In the genomic region with DNA sequence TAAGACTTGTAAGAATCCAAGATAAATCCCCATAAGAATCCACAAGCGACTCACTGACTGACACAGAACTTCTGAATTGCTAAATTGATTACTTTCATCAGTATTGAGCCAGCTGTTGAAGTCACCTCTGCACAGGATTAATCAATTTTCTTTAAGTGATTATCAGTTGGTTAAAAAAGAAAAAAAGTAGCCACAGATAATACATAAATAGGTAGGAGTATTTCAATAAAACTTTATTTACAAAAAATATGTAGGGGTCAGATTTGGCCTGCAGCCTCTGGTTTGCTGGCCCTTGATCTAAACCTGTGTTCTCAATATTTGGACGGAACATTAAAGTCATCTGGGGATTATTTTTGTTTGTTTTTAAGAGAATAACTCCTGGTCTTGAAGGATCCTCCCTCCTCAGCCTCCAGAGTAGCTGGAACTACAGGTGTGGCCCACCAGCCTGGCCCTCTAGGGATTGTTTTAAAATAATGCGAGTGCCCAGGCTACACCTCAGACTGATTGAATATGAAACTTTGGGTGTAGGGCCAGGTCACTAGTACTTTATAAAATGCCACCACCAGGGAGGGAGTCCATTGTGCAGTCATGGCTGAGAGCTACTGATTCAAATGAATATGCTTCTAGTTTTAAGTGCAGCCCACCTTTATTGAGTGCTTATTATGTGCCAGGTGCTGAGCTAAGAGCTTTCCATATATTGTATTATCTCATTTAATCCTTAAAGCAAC, we compare ENCODE assay signal across 22 cellular contexts. TPM values are rescaled to one million over a fixed set of nuclear protein-coding genes. Genes with fewer than 3 reads are reported as not detected.
A peak's percentile ranks its signal among the peaks of the same experiment; 100 is the strongest.
DNase-seq lines count a peak whose midpoint lies in the region; ATAC-seq, FAIRE-seq and TF ChIP-seq lines count a peak whose summit lies in the region.
"Had no signal": no experiment of that assay in that cellular context is flagged by ENCODE, and none has a peak within 500 bp of the region (broad histone marks: within the 10 kb centered on the region; RNA-seq: fewer than 3 reads in every experiment).

No MANE protein-coding gene starts in this region.

- H3K4me2 ChIP-seq in KMS-11 = no peak overlapping the region

- TF ChIP-seq CTCF in KMS-11 (conservative IDR thresholded peaks at IDR 0.05; ENCODE audit: low read depth, low read length) (no peak), activated B cell treated with CpG ODN at 0.5 μM for 24 hours (IDR thresholded peaks at IDR 0.05) (no peak), Calu3 (IDR thresholded peaks at IDR 0.05; ENCODE audit: unreplicated experiment) (no peak)

- no peak overlapping the region for H3K27ac ChIP-seq in KMS-11
- H3K27ac ChIP-seq: C4-2B had no signal

- H3K36me3 Mint-ChIP-seq in activated B cell treated with CpG ODN at 0.5 μM for 24 hours (ENCODE audit: low read depth) = no peaks in the 10 kb centered on the region
- H3K36me3 Mint-ChIP-seq in Calu3 (ENCODE audit: insufficient read depth, unreplicated experiment) = no peaks in the 10 kb centered on the region
- H3K36me3 Mint-ChIP-seq: CD8-positive, alpha-beta T cell had no signal

- TF ChIP-seq POLR2A in GM12892 (IDR thresholded peaks at IDR 0.05; ENCODE audit: low read depth, low read length) = no peak

- peak; percentile 36 for ATAC-seq in stimulated activated naive CD8-positive, alpha-beta T cell treated with anti-CD3 and anti-CD28 coated beads, Interleukin-15, Interleukin-2, amounts not matched to agents 100 U/mL and 50 U/mL, for 24 hours
- ATAC-seq in stimulated activated naive CD8-positive, alpha-beta T cell treated with anti-CD3 and anti-CD28 coated beads, Interleukin-15, amount 100 ng/mL, for 72 hours = no peak
- ATAC-seq in activated B cell treated with CpG ODN at 0.5 μM for 24 hours (ENCODE audit: low read depth) (no peak), GM21529 (IDR thresholded peaks at IDR 0.05; ENCODE audit: unreplicated experiment) (no peak)

- H3K9me3 Mint-ChIP-seq in stimulated activated naive CD8-positive, alpha-beta T cell treated with anti-CD3 and anti-CD28 coated beads, Interleukin-15, amount 100 ng/mL, for 72 hours = no peaks in the 10 kb centered on the region
- H3K9me3 Mint-ChIP-seq in activated B cell treated with CpG ODN at 0.5 μM for 24 hours (no peaks in the 10 kb centered on the region), Calu3 (ENCODE audit: low read depth, unreplicated experiment) (no peaks in the 10 kb centered on the region)
- H3K9me3 Mint-ChIP-seq: CD8-positive, alpha-beta T cell had no signal

- no TSS peak for BruUV-seq in Calu3 (replicated peaks; lab: Mats Ljungman, UMichigan)

- DNase-seq in stimulated activated naive CD8-positive, alpha-beta T cell treated with anti-CD3 and anti-CD28 coated beads, Interleukin-15, Interleukin-2, amounts not matched to agents 100 U/mL and 50 U/mL, for 24 hours = no peak
- DNase-seq in stimulated activated naive CD8-positive, alpha-beta T cell treated with anti-CD3 and anti-CD28 coated beads, Interleukin-15, amount 100 ng/mL, for 72 hours = no peak
- DNase-seq in activated B cell treated with CpG ODN at 0.5 μM for 24 hours (no peak), GM12892 (ENCODE audit: insufficient read length) (no peak), Calu3 (no peak)
- DNase-seq: Caco-2; CD8-positive, alpha-beta T cell; DND-41; HCEC 1CT; MG63; NCI-H2029; NCI-H446; NCI-H524 treated with DMSO at 0.1 percent for 48 hours; NCI-H774; Right ventricle myocardium superior; RPMI8226; T-helper 1 cell had no signal

- no peaks in the 10 kb centered on the region for H3K27me3 ChIP-seq in KMS-11 (ENCODE audit: insufficient read depth, low read depth)

- intact Hi-C loops in activated B cell treated with CpG ODN at 0.5 μM for 24 hours (cut with micrococcal nuclease) = no loop called here
- intact Hi-C loops in Calu3 (cut with micrococcal nuclease; ENCODE audit: unreplicated experiment) = no loop called here

- no peak overlapping the region for H3K4me3 ChIP-seq in KMS-11 (IDR thresholded peaks at IDR 0.05; ENCODE audit: insufficient read depth, low read depth, low read length)
- H3K4me3 ChIP-seq: MG63 had no signal

- H2AFZ ChIP-seq in KMS-11 (ENCODE audit: low read depth) = peak overlapping the region; percentile 25; the same call in 1 of the 2 replicates

- H3K4me1 Mint-ChIP-seq in stimulated activated naive CD8-positive, alpha-beta T cell treated with anti-CD3 and anti-CD28 coated beads, Interleukin-15, amount 100 ng/mL, for 72 hours = peaks cover 9% of the 10 kb centered on the region
- H3K4me1 Mint-ChIP-seq in activated B cell treated with CpG ODN at 0.5 μM for 24 hours (peaks cover 19% of the 10 kb centered on the region), Calu3 (ENCODE audit: low read depth, unreplicated experiment) (peaks cover 10% of the 10 kb centered on the region)

- H4K20me1 ChIP-seq in KMS-11 (ENCODE audit: insufficient read depth) = no peaks in the 10 kb centered on the region

- H3K36me3 ChIP-seq in KMS-11 (ENCODE audit: insufficient read depth) = no peaks in the 10 kb centered on the region
- H3K36me3 ChIP-seq: MG63 had no signal

- no peak overlapping the region for H3K4me3 Mint-ChIP-seq in stimulated activated naive CD8-positive, alpha-beta T cell treated with anti-CD3 and anti-CD28 coated beads, Interleukin-15, amount 100 ng/mL, for 72 hours
- no peak overlapping the region for H3K4me3 Mint-ChIP-seq in activated B cell treated with CpG ODN at 0.5 μM for 24 hours
- H3K4me3 Mint-ChIP-seq in Calu3 (ENCODE audit: low read depth, unreplicated experiment) = no peak overlapping the region

- CTCF ChIA-PET in activated B cell treated with CpG ODN at 0.5 μM for 24 hours (lab: Charles Lee) = interaction anchor here (0.6 to 3.8 kb wide), 7 partner anchors 9 to 249 kb away, joined by 3 to 33 read pairs (median 3); no protein-coding TSS in a partner anchor
- CTCF ChIA-PET in Calu3 (lab: Charles Lee) = interaction anchor here (2.2 kb wide), 1 partner anchor 73 kb away, joined by 5 read pairs; a partner anchor contains a TSS

- H3K79me2 ChIP-seq in KMS-11 (ENCODE audit: insufficient read depth, low read depth) = no peaks in the 10 kb centered on the region

- POLR2A ChIA-PET in activated B cell treated with CpG ODN at 0.5 μM for 24 hours (lab: Charles Lee) = interaction anchor here (0.5 kb wide), 1 partner anchor 173 kb away, joined by 10 read pairs; no protein-coding TSS in a partner anchor

- peaks cover 4% of the 10 kb centered on the region for H3K4me1 ChIP-seq in KMS-11 (ENCODE audit: low read depth, poor library complexity, severe bottlenecking)

- no peak overlapping the region for H3K9ac ChIP-seq in KMS-11

- no peak overlapping the region for H3K27ac Mint-ChIP-seq in stimulated activated naive CD8-positive, alpha-beta T cell treated with anti-CD3 and anti-CD28 coated beads, Interleukin-15, amount 100 ng/mL, for 72 hours
- H3K27ac Mint-ChIP-seq in activated B cell treated with CpG ODN at 0.5 μM for 24 hours (peak overlapping the region; percentile 81), Calu3 (ENCODE audit: unreplicated experiment) (no peak overlapping the region)
- H3K27ac Mint-ChIP-seq: CD8-positive, alpha-beta T cell had no signal

- H3K27me3 Mint-ChIP-seq in stimulated activated naive CD8-positive, alpha-beta T cell treated with anti-CD3 and anti-CD28 coated beads, Interleukin-15, amount 100 ng/mL, for 72 hours = peaks cover 33% of the 10 kb centered on the region
- H3K27me3 Mint-ChIP-seq in activated B cell treated with CpG ODN at 0.5 μM for 24 hours (peaks cover 2% of the 10 kb centered on the region), Calu3 (ENCODE audit: unreplicated experiment) (peaks cover 47% of the 10 kb centered on the region)

- no peak for FAIRE-seq in GM12892 (lab: Jason Lieb, UNC)
- FAIRE-seq: A204.1, H1 had no signal

RNA-seq across cellular contexts. Expression of a gene that starts 6.8 kb away (rescaled TPM):
- total RNA-seq in activated B cell treated with CpG ODN at 0.5 μM for 24 hours (62.5 and 70.6 TPM in 2 replicates), Calu3 (2022) (77.7 and 84.4 TPM in 2 replicates)
- 38.9 TPM for polyA plus RNA-seq in GM12892 (2012; ENCODE audit: missing spikeins)

RNA-seq across cellular contexts. Expression of a gene that starts 25.9 kb away (rescaled TPM):
- total RNA-seq in activated B cell treated with CpG ODN at 0.5 μM for 24 hours (0.12 and 0.29 TPM in 2 replicates), Calu3 (2022) (0.12 and 0.83 TPM in 2 replicates)
- polyA plus RNA-seq in GM12892 (2012; ENCODE audit: missing spikeins) = 19.8 TPM

RNA-seq across cellular contexts. Expression of a gene that starts 33.3 kb away (rescaled TPM):
- total RNA-seq in activated B cell treated with CpG ODN at 0.5 μM for 24 hours (30.8 and 32.4 TPM in 2 replicates), Calu3 (2022) (57.1 and 65.4 TPM in 2 replicates)
- polyA plus RNA-seq in GM12892 (2012; ENCODE audit: missing spikeins) = 13.1 TPM

RNA-seq across cellular contexts. Expression of a gene that starts 42.3 kb away (rescaled TPM):
- total RNA-seq in activated B cell treated with CpG ODN at 0.5 μM for 24 hours (44.4 and 45.0 TPM in 2 replicates), Calu3 (2022) (102 and 104 TPM in 2 replicates)
- polyA plus RNA-seq in GM12892 (2012; ENCODE audit: missing spikeins) = 50.9 TPM
